Comparison of ENCODE assay signal across 23 cellular contexts in the genomic region with DNA sequence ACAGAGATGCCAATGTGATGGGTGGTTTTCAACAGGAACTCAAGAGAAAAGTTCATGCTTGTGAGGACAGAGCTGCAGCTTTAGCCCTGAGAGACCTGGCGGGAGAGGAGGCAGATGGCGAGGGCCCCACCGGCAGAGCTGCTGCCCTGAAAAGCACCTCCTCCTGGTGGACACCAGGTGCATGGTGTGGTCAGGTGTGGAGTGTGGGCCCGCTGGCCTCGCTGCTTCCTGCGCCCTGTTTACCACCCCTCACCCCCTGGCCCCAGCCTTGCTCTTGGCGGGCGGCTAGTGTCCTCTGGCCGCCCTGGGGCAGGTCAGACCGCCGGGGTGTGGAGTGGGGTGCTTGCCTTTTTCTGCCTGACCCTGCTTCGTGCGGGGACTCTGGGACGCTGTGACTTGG. TPM values are rescaled to one million over a fixed set of nuclear protein-coding genes. Genes with fewer than 3 reads are reported as not detected.
DNase-seq lines count a peak whose midpoint lies in the region; ATAC-seq, FAIRE-seq and TF ChIP-seq lines count a peak whose summit lies in the region.
"Had no signal": no experiment of that assay in that cellular context is flagged by ENCODE, and none has a peak within 500 bp of the region (broad histone marks: within the 10 kb centered on the region; RNA-seq: fewer than 3 reads in every experiment).

No MANE protein-coding gene starts in this region.

- H3K9ac ChIP-seq in NT2/D1 (ENCODE audit: insufficient read length, low read depth): peak overlapping the region; percentile 26
- H3K9ac ChIP-seq in K562 (ENCODE audit: insufficient read depth in 1 of 2, low read depth in 2 of 2, low read length in 2 of 2): no peak overlapping the region
- no peak overlapping the region for H3K9ac ChIP-seq in HepG2 (ENCODE audit: insufficient read depth, low read depth, low read length)

- TF ChIP-seq EP300 in K562 (IDR thresholded peaks at IDR 0.05; ENCODE audit: low read length) (no peak), HepG2 (IDR thresholded peaks at IDR 0.05; ENCODE audit: low read depth in 2 of 2, low read length in 2 of 2) (no peak), HepG2 (CRISPR knock-in tag; IDR thresholded peaks at IDR 0.05; ENCODE audit: borderline replicate concordance) (no peak)

- H3K4me2 ChIP-seq in K562 (ENCODE audit: insufficient read depth, low read length) (no peak overlapping the region), HepG2 (ENCODE audit: low read depth, low read length) (no peak overlapping the region)

- in situ Hi-C loops in K562 (cut with MboI) (no loop called here), HepG2 (cut with HindIII; ENCODE audit: extremely low pct_ligation_motif_present, low pct_unique_long_range_greater_than_20kb) (no loop called here), KBM-7 (cut with MboI; ENCODE audit: low pct_unique_long_range_greater_than_20kb, low sequenced_read_pairs) (no loop called here)

- intact Hi-C loops in K562 (cut with micrococcal nuclease): no loop called here
- intact Hi-C loops in HepG2 (cut with micrococcal nuclease; ENCODE audit: unreplicated experiment): no loop called here

- TF ChIP-seq POLR2A in K562 (conservative IDR thresholded peaks at IDR 0.05) (no peak), HepG2 (IDR thresholded peaks at IDR 0.05; ENCODE audit: insufficient read depth in 1 of 2, low read depth in 2 of 2, low read length in 2 of 2) (no peak)

- H3K27ac ChIP-seq in K562 (ENCODE audit: extremely low read depth, low read depth, low read length) (no peak overlapping the region), HepG2 (ENCODE audit: extremely low read length, insufficient read depth, low read length) (no peak overlapping the region)
- H3K27ac ChIP-seq: HL-60 had no signal

- TF ChIP-seq RAD21 in K562 (CRISPR knock-in tag; conservative IDR thresholded peaks at IDR 0.05 in 1 of 2, IDR thresholded peaks at IDR 0.05 in 1 of 2) (no peak), HepG2 (CRISPR knock-in tag; IDR thresholded peaks at IDR 0.05) (no peak)

- no peaks in the 10 kb centered on the region for H3K9me1 ChIP-seq in K562 (ENCODE audit: control insufficient read depth, insufficient read depth, low read length)

- H3K9me3 ChIP-seq in NT2/D1 (ENCODE audit: insufficient read depth, low read length) (peaks cover 19% of the 10 kb centered on the region; the same call in 1 of the 2 replicates), K562 (replicated peaks; ENCODE audit: control insufficient read depth, insufficient read depth, low read depth, low read length) (no peaks in the 10 kb centered on the region), HepG2 (ENCODE audit: low read length) (no peaks in the 10 kb centered on the region)
- H3K9me3 ChIP-seq: BE2C had no signal

- TF ChIP-seq CTCF in K562 (IDR thresholded peaks at IDR 0.05 in 2 of 3, conservative IDR thresholded peaks at IDR 0.05 in 1 of 3; ENCODE audit: insufficient read depth in 2 of 3, low read depth in 1 of 3, low read length in 3 of 3) (no peak), HepG2 (CRISPR knock-in tag; IDR thresholded peaks at IDR 0.05) (no peak)

- POLR2A ChIA-PET in K562 (lab: Yijun Ruan, JAX) (interaction anchor here (0.7 to 1.1 kb wide), 5 partner anchors 11 to 288 kb away, joined by 3 to 6 read pairs (median 4); no protein-coding TSS in a partner anchor), HepG2 (lab: Yijun Ruan, JAX) (no interaction called here)

- H2AFZ ChIP-seq in K562 (ENCODE audit: low read depth, low read length): no peak overlapping the region
- H2AFZ ChIP-seq in HepG2 (ENCODE audit: low read length): no peak overlapping the region

- H3K27me3 ChIP-seq in NT2/D1 (ENCODE audit: insufficient read depth, insufficient read length) (no peaks in the 10 kb centered on the region), K562 (ENCODE audit: control insufficient read depth in 2 of 2, insufficient read depth in 2 of 2, low read length in 2 of 2) (peaks cover 34 to 86% of the 10 kb centered on the region in 2 experiments), HepG2 (ENCODE audit: control insufficient read depth in 1 of 2, insufficient read depth in 2 of 2, low read length in 2 of 2) (no peaks in the 10 kb centered on the region)

- no peak for DNase-seq in NT2/D1 (ENCODE audit: low read depth, low spot score)
- no peak for DNase-seq in K562 (ENCODE audit: extremely low read depth in 1 of 4, low spot score in 3 of 4)
- no peak for DNase-seq in HepG2 (ENCODE audit: low spot score)
- DNase-seq in KBM-7: no peak
- no peak for DNase-seq in NCI-H524 treated with DMSO at 0.1 percent for 48 hours (lab: John Stamatoyannopoulos, UW)
- no peak for DNase-seq in NCI-H526 treated with DMSO at 0.1 percent for 48 hours (lab: John Stamatoyannopoulos, UW)
- DNase-seq: ACHN; BE2C; Calu3; CD4-positive, alpha-beta memory T cell; DMS 273 treated with DMSO at 0.1 percent for 48 hours; DMS53; DND-41; EL; H9; IMR-90; KG1 had no signal

- CTCF ChIA-PET in K562 (lab: Yijun Ruan, JAX; ENCODE audit: low intra/inter-chr PET ratio) (no interaction called here), HepG2 (lab: Yijun Ruan, JAX; ENCODE audit: low intra/inter-chr PET ratio, low total read pairs) (interaction anchor here (1.4 kb wide), 1 partner anchor 47 kb away, joined by 9 read pairs; no protein-coding TSS in a partner anchor)

- BruUV-seq in K562 (replicated peaks; lab: Mats Ljungman, UMichigan) (no TSS peak), HepG2 (replicated peaks; lab: Mats Ljungman, UMichigan) (no TSS peak)

- H3K36me3 ChIP-seq in NT2/D1 (ENCODE audit: insufficient read depth, insufficient read length, low read length) (no peaks in the 10 kb centered on the region), K562 (ENCODE audit: control insufficient read depth, insufficient read depth, low read length) (no peaks in the 10 kb centered on the region), HepG2 (replicated peaks in 1 of 2; ENCODE audit: control insufficient read depth in 1 of 2, insufficient read depth in 2 of 2, low read length in 2 of 2) (no peaks in the 10 kb centered on the region; a peak in 1 of 5 replicates)
- H3K36me3 ChIP-seq: BE2C had no signal

- H4K20me1 ChIP-seq in K562 (replicated peaks; ENCODE audit: control insufficient read depth, insufficient read depth, low read length) (peaks cover 4% of the 10 kb centered on the region; the same call in 1 of the 2 replicates), HepG2 (ENCODE audit: insufficient read depth, low read length) (0 out of 2 replicates have a peak, but pooled peaks cover 5% of the 10 kb centered on the region)

- ATAC-seq in K562: peak; percentile 8; the same call in 2 of the 3 replicates
- ATAC-seq in HepG2: 0 out of 3 replicates have a peak, but pooled peaks have one; percentile 15
- no peak for ATAC-seq in HG02973 (IDR thresholded peaks at IDR 0.05; ENCODE audit: unreplicated experiment)
- ATAC-seq: GM12878 had no signal

- 13% methylated on average over 12 of the region's 14 CpGs for WGBS in K562 (ENCODE audit: insufficient coverage, low coverage, missing lambda C conversion rate)
- 90% methylated on average over 2 of the region's 14 CpGs for WGBS in HepG2 (ENCODE audit: low lambda C conversion rate)

- H3K4me3 ChIP-seq in NT2/D1 (ENCODE audit: insufficient read length, low read depth) (no peak overlapping the region), K562 (no peak overlapping the region), HepG2 (replicated peaks in 1 of 3; ENCODE audit: insufficient read depth in 1 of 3, low read depth in 2 of 3, low read length in 3 of 3) (no peak overlapping the region)
- H3K4me3 ChIP-seq: GM12878 had no signal

- H3K4me1 ChIP-seq in NT2/D1 (ENCODE audit: insufficient read depth, insufficient read length) (peaks cover 7% of the 10 kb centered on the region), K562 (replicated peaks in 1 of 2; ENCODE audit: control insufficient read depth in 2 of 2, insufficient read depth in 2 of 2, low read length in 2 of 2) (peaks cover 0 to 43% of the 10 kb centered on the region in 2 experiments; a peak in 2 of 5 replicates), HepG2 (ENCODE audit: insufficient read depth, low read length) (peaks cover 13% of the 10 kb centered on the region; the same call in 1 of the 2 replicates)
- H3K4me1 ChIP-seq: BE2C had no signal

- no peak for FAIRE-seq in K562 (lab: Jason Lieb, UNC)
- no peak for FAIRE-seq in HepG2 (lab: Jason Lieb, UNC)
- FAIRE-seq: A204.1, GM12878, H1 had no signal

- no peaks in the 10 kb centered on the region for H3K79me2 ChIP-seq in K562 (ENCODE audit: control insufficient read depth, insufficient read depth, low read length)
- no peaks in the 10 kb centered on the region for H3K79me2 ChIP-seq in HepG2 (ENCODE audit: insufficient read depth, low read length)

RNA-seq across cellular contexts. Expression of a gene that starts 42.8 kb away (rescaled TPM):
- 5.9 and 8.3 TPM in 2 replicates for total RNA-seq in K562 (2011; cell fraction: chromatin; rRNA removed; ENCODE audit: low replicate concordance)
- total RNA-seq in K562 (2011; cell fraction: nucleolus; rRNA removed): 4.3 and 5.5 TPM in 2 replicates
- 4.7 and 5.4 TPM in 2 replicates for total RNA-seq in K562 (2011; cell fraction: nucleoplasm; rRNA removed)
- total RNA-seq in K562 (2014; rRNA removed) (1.6 and 2.3 TPM in 2 replicates), K562 (2014; rRNA removed; fragmentation: Illumina TruSeq; extraction: Trizol) (0.45 and 0.84 TPM in 2 replicates), K562 (2015; rRNA removed; fragmentation: Illumina TruSeq; extraction: Trizol) (0.69 and 0.83 TPM in 2 replicates), K562 (2021) (3.1 and 3.5 TPM in 2 replicates), HepG2 (2016; rRNA removed; fragmentation: Illumina TruSeq; extraction: Trizol) (21.9 and 34.7 TPM in 2 replicates)
- polyA plus RNA-seq in K562 (2011; rRNA removed) (1.7 and 1.9 TPM in 2 replicates), K562 (2014; fragmentation: Illumina TruSeq; extraction: Trizol) (1.3 TPM in 2 replicates), K562 (2014; fragmentation: Nextera tagmentation; extraction: Ambion mirVana) (under 1 TPM; 0.07 to 0.25 TPM), K562 (2014; rRNA removed) (2.3 and 2.9 TPM in 2 replicates), HepG2 (2011; rRNA removed) (85.2 and 85.8 TPM in 2 replicates)
- 0.87 and 2.2 TPM in 2 replicates for polyA plus RNA-seq in K562 (2011; cell fraction: cytosol; rRNA removed)
- 5.3 and 9.5 TPM in 2 replicates for polyA plus RNA-seq in K562 (2011; cell fraction: nucleus; rRNA removed)
- polyA plus RNA-seq in K562 (2012): 1.2 and 4.5 TPM in 2 replicates
- 0.60 and 1.4 TPM in 2 replicates for polyA minus RNA-seq in K562 (2011; rRNA and poly(A)+ RNA removed)
- polyA minus RNA-seq in K562 (2011; cell fraction: cytosol; rRNA and poly(A)+ RNA removed): 1.5 and 1.8 TPM in 2 replicates
- polyA minus RNA-seq in K562 (2011; cell fraction: nucleus; rRNA and poly(A)+ RNA removed): 0.81 and 1.7 TPM in 2 replicates
- 25.5 and 28.3 TPM in 2 replicates for total RNA-seq in HepG2 (2016; cell fraction: cytosol; rRNA removed; fragmentation: Illumina TruSeq; extraction: Trizol; ENCODE audit: low read depth)
- total RNA-seq in HepG2 (2016; cell fraction: insoluble cytoplasmic fraction; rRNA removed; fragmentation: Illumina TruSeq; extraction: Trizol): 20.0 and 36.5 TPM in 2 replicates
- total RNA-seq in HepG2 (2016; cell fraction: membrane; rRNA removed; fragmentation: Illumina TruSeq; extraction: Trizol): 37.0 and 42.3 TPM in 2 replicates
- total RNA-seq in HepG2 (2016; cell fraction: nucleus; rRNA removed; fragmentation: Illumina TruSeq; extraction: Trizol): 30.0 and 34.9 TPM in 2 replicates
- 52.8 and 75.3 TPM in 2 replicates for polyA plus RNA-seq in HepG2 (2011; cell fraction: cytosol; rRNA removed)
- 132 and 197 TPM in 2 replicates for polyA plus RNA-seq in HepG2 (2011; cell fraction: nucleus; rRNA removed)
- polyA plus RNA-seq in HepG2 (2012): 47.5 and 47.9 TPM in 2 replicates
- 23.5 and 27.3 TPM in 2 replicates for polyA plus RNA-seq in HepG2 (2016; cell fraction: cytosol; fragmentation: Illumina TruSeq; extraction: Trizol; ENCODE audit: low read depth)
- polyA plus RNA-seq in HepG2 (2016; cell fraction: insoluble cytoplasmic fraction; fragmentation: Illumina TruSeq; extraction: Trizol; ENCODE audit: low read depth): 26.8 and 34.6 TPM in 2 replicates
- 39.3 and 40.3 TPM in 2 replicates for polyA plus RNA-seq in HepG2 (2016; cell fraction: membrane; fragmentation: Illumina TruSeq; extraction: Trizol; ENCODE audit: low read depth)
- polyA plus RNA-seq in HepG2 (2016; cell fraction: nucleus; fragmentation: Illumina TruSeq; extraction: Trizol; ENCODE audit: insufficient read depth, low read depth): 76.9 and 79.5 TPM in 2 replicates
- polyA minus RNA-seq in HepG2 (2011; rRNA and poly(A)+ RNA removed; ENCODE audit: low replicate concordance): 29.4 and 69.2 TPM in 2 replicates
- 14.4 and 24.4 TPM in 2 replicates for polyA minus RNA-seq in HepG2 (2011; cell fraction: cytosol; rRNA and poly(A)+ RNA removed)
- 41.4 and 57.0 TPM in 2 replicates for polyA minus RNA-seq in HepG2 (2011; cell fraction: nucleus; rRNA and poly(A)+ RNA removed)
- total RNA-seq: HT1080 had no signal
